Comparison of ENCODE assay signal across 8 cellular contexts in genomic region chr9:33677506-33677809, GRCh38.
A peak's percentile ranks its signal among the peaks of the same experiment; 100 is the strongest.
DNase-seq lines count a peak whose midpoint lies in the region; ATAC-seq and TF ChIP-seq lines count a peak whose summit lies in the region.

No MANE protein-coding gene starts in this region.

- H3K9me3 ChIP-seq in H9 (ENCODE audit: control insufficient read depth, low read depth, low read length) (no peaks in the 10 kb centered on the region), iPS DF 6.9 (ENCODE audit: control insufficient read depth, insufficient read depth, low read length) (no peaks in the 10 kb centered on the region)

- no peaks in the 10 kb centered on the region for H3K79me1 ChIP-seq in H9 (ENCODE audit: insufficient read depth, low read depth, low read length, poor library complexity, severe bottlenecking)

- peaks cover 13 to 16% of the 10 kb centered on the region in 2 experiments for H3K4me1 Mint-ChIP-seq in H9
- H3K4me1 Mint-ChIP-seq in WTC11, result peaks cover 19% of the 10 kb centered on the region

- no peak overlapping the region for H3K56ac ChIP-seq in H9 (ENCODE audit: insufficient read length, low read depth, low read length)

- H3K27ac Mint-ChIP-seq in H9 (peak overlapping the region; percentile 67 to 93 (median 93); a peak in 6 of 7 replicates), WTC11 (peak overlapping the region; percentile 94)

- no peaks in the 10 kb centered on the region for H3K36me3 Mint-ChIP-seq in H9 (ENCODE audit: insufficient read depth in 1 of 3, low read depth in 3 of 3)
- H3K36me3 Mint-ChIP-seq in WTC11, result no peaks in the 10 kb centered on the region

- CTCF ChIA-PET in WTC11 (lab: Charles Lee), result interaction anchor here (0.9 to 3.1 kb wide), 4 partner anchors 42 to 101 kb away, joined by 3 to 16 read pairs (median 7); no protein-coding TSS in a partner anchor

- H3K27me3 Mint-ChIP-seq in H9 (ENCODE audit: low read depth) (peaks cover 8% of the 10 kb centered on the region), WTC11 (ENCODE audit: low read depth) (peaks cover 6% of the 10 kb centered on the region; the same call in 1 of the 2 replicates)

- H3K27ac ChIP-seq in H9 (ENCODE audit: insufficient read length, low read depth, low read length), result no peak overlapping the region
- no peak overlapping the region for H3K27ac ChIP-seq in iPS DF 6.9 (ENCODE audit: low read length)
- peak overlapping the region in 3 of 21 experiments; percentile 43 to 69 (median 62) for H3K27ac ChIP-seq in skin epidermis

- no peak overlapping the region for H2BK15ac ChIP-seq in H9 (ENCODE audit: low read depth, low read length)

- no peak overlapping the region for H2BK12ac ChIP-seq in H9 (ENCODE audit: insufficient read length, low read depth, low read length)

- H3K4me1 ChIP-seq in H9 (ENCODE audit: insufficient read depth, low read length) (no peaks in the 10 kb centered on the region), iPS DF 6.9 (ENCODE audit: control insufficient read depth, insufficient read depth, low read length) (no peaks in the 10 kb centered on the region)

- no peak overlapping the region for H2BK120ac ChIP-seq in H9 (ENCODE audit: low read depth, low read length, poor library complexity, severe bottlenecking)

- H3K23ac ChIP-seq in H9 (ENCODE audit: insufficient read length, low read depth, low read length), result no peak overlapping the region

- no CpG with 5 or more reads among the region's 3 CpGs for WGBS in H9 (ENCODE audit: extremely low coverage, insufficient read length, low lambda C conversion rate)
- no CpG with 5 or more reads among the region's 3 CpGs for WGBS in iPS DF 6.9 (ENCODE audit: insufficient coverage, insufficient read length)

- no peak overlapping the region for H3K14ac ChIP-seq in H9 (ENCODE audit: insufficient read depth, low read length)

- no peaks in the 10 kb centered on the region for H3K27me3 ChIP-seq in H9 (ENCODE audit: insufficient read depth, low read length)
- H3K27me3 ChIP-seq in iPS DF 6.9 (ENCODE audit: control insufficient read depth, insufficient read depth, low read length), result no peaks in the 10 kb centered on the region

- H3K18ac ChIP-seq in H9 (ENCODE audit: insufficient read length, low read depth, low read length), result no peak overlapping the region

- H2BK20ac ChIP-seq in H9 (ENCODE audit: low read depth, low read length, poor library complexity, severe bottlenecking), result no peak overlapping the region

- no peak overlapping the region for H4K8ac ChIP-seq in H9 (replicated peaks; ENCODE audit: insufficient read length, low read depth, low read length)

- peak overlapping the region; percentile 66 for H3K4me2 ChIP-seq in H9 (ENCODE audit: insufficient read depth, insufficient read length, low read length)

- peak overlapping the region; percentile 63; the same call in 1 of the 2 replicates for H3K4me3 ChIP-seq in iPS DF 6.9 (ENCODE audit: low read length)
- H3K4me3 ChIP-seq in skin epidermis, result peak overlapping the region in 6 of 7 experiments; percentile 39 to 55 (median 44)

- H3K4ac ChIP-seq in H9 (ENCODE audit: low read depth, low read length), result no peak overlapping the region

- peaks cover 0 to 2% of the 10 kb centered on the region in 2 experiments; a peak in 3 of 5 replicates for H3K9me3 Mint-ChIP-seq in H9
- H3K9me3 Mint-ChIP-seq in WTC11, result peaks cover 2% of the 10 kb centered on the region; the same call in 1 of the 2 replicates

- H3K23me2 ChIP-seq in H9 (ENCODE audit: insufficient read length, low read depth, low read length, poor library complexity, severe bottlenecking), result no peaks in the 10 kb centered on the region

- peak overlapping the region; percentile 77 to 93 for H3K4me3 Mint-ChIP-seq in H9
- H3K4me3 Mint-ChIP-seq in WTC11, result peak overlapping the region; percentile 91

- ATAC-seq in WTC11 (no peak), HG03565 (IDR thresholded peaks at IDR 0.05; ENCODE audit: unreplicated experiment) (no peak), GM19397 (IDR thresholded peaks at IDR 0.05; ENCODE audit: unreplicated experiment) (no peak), GM21515 (IDR thresholded peaks at IDR 0.05; ENCODE audit: unreplicated experiment) (no peak)

- H2BK5ac ChIP-seq in H9 (ENCODE audit: insufficient read length, low read length), result no peak overlapping the region

- H4K20me1 ChIP-seq in H9 (ENCODE audit: control insufficient read depth, insufficient read depth, insufficient read length), result no peaks in the 10 kb centered on the region

- no peaks in the 10 kb centered on the region for H3K79me2 ChIP-seq in H9 (ENCODE audit: insufficient read depth, low read length)

- TF ChIP-seq CTCF in H9 (conservative IDR thresholded peaks at IDR 0.05) (no peak), WTC11 (IDR thresholded peaks at IDR 0.05) (no peak)

- H2AFZ ChIP-seq in H9 (ENCODE audit: low read length), result no peak overlapping the region

- no peak overlapping the region for H4K91ac ChIP-seq in H9 (ENCODE audit: insufficient read length, low read depth, low read length)

- H3K36me3 ChIP-seq in iPS DF 6.9 (ENCODE audit: control insufficient read depth, insufficient read depth, low read length), result no peaks in the 10 kb centered on the region

- POLR2A ChIA-PET in WTC11 (lab: Charles Lee), result interaction anchor here (1.7 kb wide), 1 partner anchor 53 kb away, joined by 4 read pairs; no protein-coding TSS in a partner anchor

- DNase-seq in H9 (no peak), WTC11 (ENCODE audit: low spot score) (no peak), iPS DF 6.9 (ENCODE audit: low read depth, low spot score) (no peak), amygdala (lab: John Stamatoyannopoulos, UW) (no peak)

- H2AK5ac ChIP-seq in H9 (ENCODE audit: insufficient read length, low read length), result no peak overlapping the region

- H3T11ph ChIP-seq in H9 (ENCODE audit: low read length), result no peak overlapping the region

- no peak overlapping the region for H4K5ac ChIP-seq in H9 (ENCODE audit: insufficient read length, low read depth, low read length)

- no peak overlapping the region for H3K9ac ChIP-seq in H9 (ENCODE audit: extremely low read depth, insufficient read length, low read length)

TF ChIP-seq in WTC11, 78 proteins besides CTCF, POLR2A, EP300 and RAD21:
- no peak for TF ChIP-seq PRDM15 (CRISPR knock-in tag; IDR thresholded peaks at IDR 0.05)
- no peak for TF ChIP-seq CREB1 (CRISPR knock-in tag; IDR thresholded peaks at IDR 0.05)
- TF ChIP-seq ZNF281 (CRISPR knock-in tag; IDR thresholded peaks at IDR 0.05), result no peak
- no peak for TF ChIP-seq ATF2 (CRISPR knock-in tag; IDR thresholded peaks at IDR 0.05; ENCODE audit: borderline replicate concordance, low read depth)
